ENCODE assay signal across 13 cellular contexts in genomic region chr1:223393275-223394214, GRCh38. TPM values are rescaled to one million over a fixed set of nuclear protein-coding genes. Genes with fewer than 3 reads are reported as not detected.
A peak's percentile ranks its signal among the peaks of the same experiment; 100 is the strongest.
DNase-seq lines count a peak whose midpoint lies in the region; ATAC-seq, FAIRE-seq and TF ChIP-seq lines count a peak whose summit lies in the region.
"Had no signal": no experiment of that assay in that cellular context is flagged by ENCODE, and none has a peak within 500 bp of the region (broad histone marks: within the 10 kb centered on the region; RNA-seq: fewer than 3 reads in every experiment).

Gene CCDC185 (plus strand): TSS chr1:223393415. CDS start chr1:223393476, 61 bp downstream.

- BruUV-seq in MCF 10A (replicated peaks; lab: Mats Ljungman, UMichigan), result no TSS peak

- peak within 1 kb of the TSS; percentile 59 for H3K4me3 ChIP-seq in thoracic aorta
- H3K4me3 ChIP-seq: BLaER1, K562 had no signal

- H3K36me3 ChIP-seq in thoracic aorta, result no peaks in the 10 kb centered on the region
- H3K36me3 ChIP-seq: BLaER1 had no signal

- ATAC-seq in thoracic aorta (ENCODE audit: insufficient number of reproducible peaks, low FRiP score, low read depth), result no peak

- POLR2A ChIA-PET in MCF 10A (lab: Yijun Ruan, JAX), result interaction anchor here (0.6 to 1.0 kb wide), 4 partner anchors 30 to 375 kb away, joined by 3 read pairs; no protein-coding TSS in a partner anchor

- FAIRE-seq in RCC 7860 (lab: Jason Lieb, UNC) (no peak), D721Med (lab: Jason Lieb, UNC) (no peak)
- FAIRE-seq: K562 had no signal

- H3K4me1 ChIP-seq in thoracic aorta (ENCODE audit: control insufficient read depth in 1 of 2, low read depth in 2 of 2), result no peaks in the 10 kb centered on the region
- H3K4me1 ChIP-seq: BLaER1 had no signal

- H3K27me3 ChIP-seq in thoracic aorta (replicated peaks; ENCODE audit: insufficient read depth), result no peaks in the 10 kb centered on the region
- H3K27me3 ChIP-seq: BLaER1 had no signal

- H3K27me3 Mint-ChIP-seq in MCF 10A (ENCODE audit: insufficient read depth, unreplicated experiment), result peaks cover 16% of the 10 kb centered on the region

- H3K27ac Mint-ChIP-seq in MCF 10A (ENCODE audit: low read depth, unreplicated experiment), result no peak within 1 kb of the TSS
- H3K27ac Mint-ChIP-seq: memory B cell had no signal

- DNase-seq in NCI-H345 (lab: John Stamatoyannopoulos, UW) (peak; percentile 24), NCI-H345 treated with DMSO at 0.1 percent for 48 hours (lab: John Stamatoyannopoulos, UW; ENCODE audit: unreplicated experiment) (no peak), MCF 10A (ENCODE audit: unreplicated experiment) (peak; percentile 38), kidney tubule cell (ENCODE audit: low spot score) (peak; percentile 24), thoracic aorta (ENCODE audit: low spot score) (no peak), RCC 7860 (ENCODE audit: low spot score) (no peak), NCI-H446 treated with DMSO at 0.1 percent for 48 hours (lab: John Stamatoyannopoulos, UW) (no peak), D721Med (ENCODE audit: insufficient read length, low spot score) (no peak)
- DNase-seq: cortex of kidney had no signal

- H3K9me3 ChIP-seq in thoracic aorta, result no peaks in the 10 kb centered on the region

- H3K27ac ChIP-seq in thoracic aorta, result no peak within 1 kb of the TSS
- H3K27ac ChIP-seq: BLaER1 had no signal

- peak within 1 kb of the TSS; percentile 35 for H3K4me3 Mint-ChIP-seq in MCF 10A (ENCODE audit: unreplicated experiment)
- H3K4me3 Mint-ChIP-seq: memory B cell had no signal

- H3K36me3 Mint-ChIP-seq in MCF 10A (ENCODE audit: insufficient read depth, unreplicated experiment), result no peaks in the 10 kb centered on the region
- H3K36me3 Mint-ChIP-seq: memory B cell had no signal

- intact Hi-C loops in MCF 10A (cut with micrococcal nuclease), result no loop called here

- TF ChIP-seq CTCF in MCF 10A (IDR thresholded peaks at IDR 0.05; ENCODE audit: unreplicated experiment) (no peak), thoracic aorta (IDR thresholded peaks at IDR 0.05) (no peak), D721Med (IDR thresholded peaks at IDR 0.05; ENCODE audit: insufficient read depth, missing control alignments) (no peak)

- CTCF ChIA-PET in MCF 10A (lab: Yijun Ruan, JAX), result no interaction called here

- no peaks in the 10 kb centered on the region for H3K9me3 Mint-ChIP-seq in MCF 10A (ENCODE audit: unreplicated experiment)

- H3K4me1 Mint-ChIP-seq in MCF 10A (ENCODE audit: insufficient read depth, unreplicated experiment), result no peaks in the 10 kb centered on the region
- H3K4me1 Mint-ChIP-seq: memory B cell had no signal

RNA-seq across cellular contexts. Expression of gene CCDC185, which starts in this region (rescaled TPM):
- total RNA-seq in MCF 10A (2022), result not detected in 2 replicates
- total RNA-seq in thoracic aorta, result not detected
- total RNA-seq: K562, RPMI7951 had no signal

Comparison
In these comparisons a context has a peak if more than half of its experiments do, and no peak if none do; other contexts are left out.
1. DNase-seq: peak in NCI-H345 (single experiment) and kidney tubule cell (single experiment); none in NCI-H345 treated with DMSO at 0.1 percent for 48 hours (single experiment), thoracic aorta (single experiment), RCC 7860 (single experiment), NCI-H446 treated with DMSO at 0.1 percent for 48 hours (single experiment) and D721Med (single experiment).
2. Peak in DNase-seq in MCF 10A; RNA of the gene not detected or under 1 TPM.